ENCODE assay signal across 1 cellular context in the genomic region with DNA sequence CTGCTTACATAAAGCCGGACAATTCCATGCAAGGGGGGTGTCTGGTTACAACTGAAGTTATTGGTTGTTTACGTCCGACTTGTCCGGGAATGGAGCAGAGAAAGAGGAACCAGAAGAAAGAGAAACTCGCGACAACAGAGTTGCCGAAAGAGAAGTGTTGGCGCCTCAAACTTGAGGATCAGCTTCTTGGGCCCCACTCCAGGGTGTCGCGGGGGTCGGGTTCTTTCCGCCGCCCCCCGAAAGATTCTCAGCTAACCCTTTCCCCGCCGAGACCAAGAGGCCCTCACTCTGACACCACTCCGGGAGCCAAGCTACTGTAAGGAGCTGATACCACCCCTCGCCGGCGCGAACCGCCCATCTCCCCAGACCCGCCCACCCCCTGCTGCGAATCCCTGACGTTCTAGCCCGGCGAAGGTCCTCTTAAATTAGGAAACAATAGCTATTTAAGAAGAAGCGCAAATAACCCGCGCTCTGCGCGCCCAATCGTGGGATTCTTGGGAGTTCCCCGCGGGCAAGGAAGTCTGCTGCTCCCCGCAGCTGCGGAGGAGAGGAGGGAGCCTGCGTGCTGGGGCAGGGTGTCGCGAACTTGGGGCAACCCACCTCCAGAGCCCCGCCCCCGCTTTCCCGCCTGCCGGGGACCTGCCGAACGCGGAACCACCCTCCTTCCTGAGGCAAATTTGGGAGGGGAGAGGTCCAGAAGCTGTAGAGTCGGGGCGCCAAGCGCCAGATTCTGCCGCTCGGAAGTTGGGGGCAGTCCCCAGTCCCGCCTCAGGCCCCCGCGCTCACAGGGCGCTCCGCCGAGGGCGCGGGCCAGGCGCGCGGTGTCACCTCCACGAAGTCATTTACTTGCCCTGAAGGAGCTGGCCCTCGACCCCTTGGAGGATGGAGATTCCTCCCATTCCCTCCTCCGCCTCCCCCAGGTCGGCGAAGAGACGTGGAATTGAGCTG.
TF ChIP-seq lines count a peak whose summit lies in the region.

No MANE protein-coding gene starts in this region.

TF ChIP-seq in WTC11, 78 proteins besides CTCF, POLR2A, EP300 and RAD21 (continued from another document):
- TF ChIP-seq ARID4B (CRISPR knock-in tag; IDR thresholded peaks at IDR 0.05; ENCODE audit: borderline replicate concordance) = no peak
- no peak for TF ChIP-seq ZNF423 (CRISPR knock-in tag; IDR thresholded peaks at IDR 0.05)
- TF ChIP-seq AR (CRISPR knock-in tag; IDR thresholded peaks at IDR 0.05) = no peak
- TF ChIP-seq SP1 (CRISPR knock-in tag; conservative IDR thresholded peaks at IDR 0.05) = peak; percentile 53; the same call in 1 of the 2 replicates
- no peak for TF ChIP-seq GTF2I (CRISPR knock-in tag; conservative IDR thresholded peaks at IDR 0.05)
- no peak for TF ChIP-seq ESRRA (CRISPR knock-in tag; IDR thresholded peaks at IDR 0.05; ENCODE audit: borderline replicate concordance)
- peak; percentile 22; the same call in 1 of the 2 replicates for TF ChIP-seq FOXP4 (CRISPR knock-in tag; IDR thresholded peaks at IDR 0.05)
- no peak for TF ChIP-seq CREB1 (CRISPR knock-in tag; IDR thresholded peaks at IDR 0.05)
- no peak for TF ChIP-seq MYBL2 (CRISPR knock-in tag; IDR thresholded peaks at IDR 0.05)
- no peak for TF ChIP-seq NR3C1 (CRISPR knock-in tag; conservative IDR thresholded peaks at IDR 0.05; ENCODE audit: low read depth)
- no peak for TF ChIP-seq ZSCAN18 (CRISPR knock-in tag; IDR thresholded peaks at IDR 0.05)
- no peak for TF ChIP-seq E2F5 (CRISPR knock-in tag; IDR thresholded peaks at IDR 0.05)
- TF ChIP-seq, protein P1, sequence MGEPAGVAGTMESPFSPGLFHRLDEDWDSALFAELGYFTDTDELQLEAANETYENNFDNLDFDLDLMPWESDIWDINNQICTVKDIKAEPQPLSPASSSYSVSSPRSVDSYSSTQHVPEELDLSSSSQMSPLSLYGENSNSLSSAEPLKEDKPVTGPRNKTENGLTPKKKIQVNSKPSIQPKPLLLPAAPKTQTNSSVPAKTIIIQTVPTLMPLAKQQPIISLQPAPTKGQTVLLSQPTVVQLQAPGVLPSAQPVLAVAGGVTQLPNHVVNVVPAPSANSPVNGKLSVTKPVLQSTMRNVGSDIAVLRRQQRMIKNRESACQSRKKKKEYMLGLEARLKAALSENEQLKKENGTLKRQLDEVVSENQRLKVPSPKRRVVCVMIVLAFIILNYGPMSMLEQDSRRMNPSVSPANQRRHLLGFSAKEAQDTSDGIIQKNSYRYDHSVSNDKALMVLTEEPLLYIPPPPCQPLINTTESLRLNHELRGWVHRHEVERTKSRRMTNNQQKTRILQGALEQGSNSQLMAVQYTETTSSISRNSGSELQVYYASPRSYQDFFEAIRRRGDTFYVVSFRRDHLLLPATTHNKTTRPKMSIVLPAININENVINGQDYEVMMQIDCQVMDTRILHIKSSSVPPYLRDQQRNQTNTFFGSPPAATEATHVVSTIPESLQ (CRISPR knock-in tag; IDR thresholded peaks at IDR 0.05) = no peak
- TF ChIP-seq TCF7 (CRISPR knock-in tag; IDR thresholded peaks at IDR 0.05; ENCODE audit: low read depth) = no peak
- TF ChIP-seq, protein P2, sequence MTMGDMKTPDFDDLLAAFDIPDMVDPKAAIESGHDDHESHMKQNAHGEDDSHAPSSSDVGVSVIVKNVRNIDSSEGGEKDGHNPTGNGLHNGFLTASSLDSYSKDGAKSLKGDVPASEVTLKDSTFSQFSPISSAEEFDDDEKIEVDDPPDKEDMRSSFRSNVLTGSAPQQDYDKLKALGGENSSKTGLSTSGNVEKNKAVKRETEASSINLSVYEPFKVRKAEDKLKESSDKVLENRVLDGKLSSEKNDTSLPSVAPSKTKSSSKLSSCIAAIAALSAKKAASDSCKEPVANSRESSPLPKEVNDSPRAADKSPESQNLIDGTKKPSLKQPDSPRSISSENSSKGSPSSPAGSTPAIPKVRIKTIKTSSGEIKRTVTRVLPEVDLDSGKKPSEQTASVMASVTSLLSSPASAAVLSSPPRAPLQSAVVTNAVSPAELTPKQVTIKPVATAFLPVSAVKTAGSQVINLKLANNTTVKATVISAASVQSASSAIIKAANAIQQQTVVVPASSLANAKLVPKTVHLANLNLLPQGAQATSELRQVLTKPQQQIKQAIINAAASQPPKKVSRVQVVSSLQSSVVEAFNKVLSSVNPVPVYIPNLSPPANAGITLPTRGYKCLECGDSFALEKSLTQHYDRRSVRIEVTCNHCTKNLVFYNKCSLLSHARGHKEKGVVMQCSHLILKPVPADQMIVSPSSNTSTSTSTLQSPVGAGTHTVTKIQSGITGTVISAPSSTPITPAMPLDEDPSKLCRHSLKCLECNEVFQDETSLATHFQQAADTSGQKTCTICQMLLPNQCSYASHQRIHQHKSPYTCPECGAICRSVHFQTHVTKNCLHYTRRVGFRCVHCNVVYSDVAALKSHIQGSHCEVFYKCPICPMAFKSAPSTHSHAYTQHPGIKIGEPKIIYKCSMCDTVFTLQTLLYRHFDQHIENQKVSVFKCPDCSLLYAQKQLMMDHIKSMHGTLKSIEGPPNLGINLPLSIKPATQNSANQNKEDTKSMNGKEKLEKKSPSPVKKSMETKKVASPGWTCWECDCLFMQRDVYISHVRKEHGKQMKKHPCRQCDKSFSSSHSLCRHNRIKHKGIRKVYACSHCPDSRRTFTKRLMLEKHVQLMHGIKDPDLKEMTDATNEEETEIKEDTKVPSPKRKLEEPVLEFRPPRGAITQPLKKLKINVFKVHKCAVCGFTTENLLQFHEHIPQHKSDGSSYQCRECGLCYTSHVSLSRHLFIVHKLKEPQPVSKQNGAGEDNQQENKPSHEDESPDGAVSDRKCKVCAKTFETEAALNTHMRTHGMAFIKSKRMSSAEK (CRISPR knock-in tag; IDR thresholded peaks at IDR 0.05; ENCODE audit: borderline replicate concordance) = no peak
- TF ChIP-seq ZMAT4 (CRISPR knock-in tag; IDR thresholded peaks at IDR 0.05) = no peak
- TF ChIP-seq ZNF317 (CRISPR knock-in tag; IDR thresholded peaks at IDR 0.05; ENCODE audit: borderline replicate concordance, low read depth) = no peak
- TF ChIP-seq IRF2 (CRISPR knock-in tag; IDR thresholded peaks at IDR 0.05; ENCODE audit: borderline replicate concordance, low read depth) = no peak
- TF ChIP-seq, protein P3, sequence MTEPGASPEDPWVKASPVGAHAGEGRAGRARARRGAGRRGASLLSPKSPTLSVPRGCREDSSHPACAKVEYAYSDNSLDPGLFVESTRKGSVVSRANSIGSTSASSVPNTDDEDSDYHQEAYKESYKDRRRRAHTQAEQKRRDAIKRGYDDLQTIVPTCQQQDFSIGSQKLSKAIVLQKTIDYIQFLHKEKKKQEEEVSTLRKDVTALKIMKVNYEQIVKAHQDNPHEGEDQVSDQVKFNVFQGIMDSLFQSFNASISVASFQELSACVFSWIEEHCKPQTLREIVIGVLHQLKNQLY (CRISPR knock-in tag; IDR thresholded peaks at IDR 0.05) = no peak
- TF ChIP-seq ZNF263 (CRISPR knock-in tag; IDR thresholded peaks at IDR 0.05; ENCODE audit: low read depth) = no peak
- TF ChIP-seq ATF1 (CRISPR knock-in tag; IDR thresholded peaks at IDR 0.05) = no peak
- TF ChIP-seq GRHL2 (CRISPR knock-in tag; IDR thresholded peaks at IDR 0.05; ENCODE audit: insufficient replicate concordance, severe bottlenecking) = no peak
TF ChIP-seq in WTC11: peak in this region for 5.
